In the genomic region with DNA sequence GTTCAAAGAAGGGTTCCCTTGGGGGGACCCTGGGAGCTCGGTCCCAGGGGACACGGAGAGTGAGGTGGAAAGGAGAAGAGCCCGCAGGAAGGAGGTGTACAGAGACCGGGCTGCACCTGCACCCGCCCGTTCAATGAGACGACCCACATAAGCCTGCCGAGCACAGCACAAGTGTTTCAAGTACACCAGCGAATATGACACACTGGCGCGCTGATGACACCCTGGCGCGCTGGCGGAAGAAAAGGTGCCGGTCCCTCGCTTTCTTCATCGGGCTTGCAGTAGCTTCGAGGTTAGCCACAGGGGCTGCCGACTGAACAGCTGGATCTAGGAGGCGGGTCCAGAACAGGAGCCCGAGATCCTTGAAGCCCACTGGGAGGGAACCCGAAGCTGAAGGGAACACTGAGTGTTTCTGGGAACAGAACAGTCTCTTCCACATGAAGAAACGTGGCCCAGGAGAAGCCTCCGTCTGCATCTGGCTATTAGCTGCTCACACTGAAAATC, we compare ENCODE assay signal across 7 cellular contexts. TPM values are rescaled to one million over a fixed set of nuclear protein-coding genes. Genes with fewer than 3 reads are reported as not detected.
DNase-seq lines count a peak whose midpoint lies in the region; ATAC-seq, FAIRE-seq and TF ChIP-seq lines count a peak whose summit lies in the region.

No MANE protein-coding gene starts in this region.

- POLR2A ChIA-PET in HCT116 (lab: Charles Lee): interaction anchor here (1.4 kb wide), 1 partner anchor 10 kb away, joined by 3 read pairs; no protein-coding TSS in a partner anchor

- intact Hi-C loops in HCT116 (cut with micrococcal nuclease): loop anchor here (5.0 to 10.0 kb wide), 2 partner anchors 104 to 178 kb away; no protein-coding TSS in a partner anchor

- 0 out of 2 replicates have a peak, but pooled peaks cover 5% of the 10 kb centered on the region for H3F3A ChIP-seq in SU-DHL-6 (ENCODE audit: insufficient read depth)

- H3K27ac ChIP-seq in HCT116 (ENCODE audit: low read depth, low read length): peak overlapping the region; percentile 77
- H3K27ac ChIP-seq in SU-DHL-6 (ENCODE audit: low read depth, low read length): no peak overlapping the region
- peak overlapping the region in 7 of 21 experiments; percentile 69 to 85 (median 81) for H3K27ac ChIP-seq in skin epidermis

- no peaks in the 10 kb centered on the region for H3K9me3 ChIP-seq in HCT116 (ENCODE audit: control insufficient read depth in 1 of 2, insufficient read depth in 1 of 2, low read depth in 1 of 2, low read length in 2 of 2)
- no peaks in the 10 kb centered on the region for H3K9me3 ChIP-seq in SU-DHL-6 (ENCODE audit: insufficient read depth, low read length)

- H3K4me2 ChIP-seq in HCT116 (ENCODE audit: low read length): peak overlapping the region; percentile 99
- peak overlapping the region; percentile 73 for H3K4me2 ChIP-seq in SU-DHL-6 (ENCODE audit: low read depth, low read length, poor library complexity, severe bottlenecking)

- BruUV-seq in HCT116 (replicated peaks; lab: Mats Ljungman, UMichigan): no TSS peak

- TF ChIP-seq CTCF in HCT116 (IDR thresholded peaks at IDR 0.05 in 2 of 3, conservative IDR thresholded peaks at IDR 0.05 in 1 of 3; ENCODE audit: borderline replicate concordance in 1 of 3, insufficient read depth in 1 of 3, low read depth in 2 of 3, low read length in 2 of 3) (no peak), SU-DHL-6 (IDR thresholded peaks at IDR 0.05; ENCODE audit: insufficient read depth, low read length, poor library complexity, severe bottlenecking) (no peak), fibroblast of mammary gland (conservative IDR thresholded peaks at IDR 0.05; ENCODE audit: control insufficient read depth, insufficient read depth, low read depth, low read length) (no peak)

- no peak for ATAC-seq in HCT116
- no peak for ATAC-seq in GM21423 (IDR thresholded peaks at IDR 0.05; ENCODE audit: unreplicated experiment)

- peaks cover 4% of the 10 kb centered on the region; the same call in 1 of the 2 replicates for H4K20me1 ChIP-seq in HCT116 (ENCODE audit: insufficient read depth)
- H4K20me1 ChIP-seq in SU-DHL-6 (ENCODE audit: low read depth, low read length): no peaks in the 10 kb centered on the region

- CTCF ChIA-PET in HCT116 (lab: Charles Lee): interaction anchor here (0.5 to 1.5 kb wide), 2 partner anchors 105 to 185 kb away, joined by 4 to 5 read pairs; no protein-coding TSS in a partner anchor

- H3K4me3 ChIP-seq in HCT116 (replicated peaks in 1 of 2; ENCODE audit: low read depth in 1 of 2, low read length in 2 of 2): peak overlapping the region; percentile 70 to 90
- H3K4me3 ChIP-seq in SU-DHL-6 (ENCODE audit: insufficient read depth, low read length, poor library complexity, severe bottlenecking): peak overlapping the region; percentile 88
- H3K4me3 ChIP-seq in fibroblast of mammary gland (ENCODE audit: control insufficient read depth, low read depth, low read length): peak overlapping the region; percentile 76
- H3K4me3 ChIP-seq in skin epidermis: peak overlapping the region; percentile 49 to 71 (median 62)

- H3K27me3 ChIP-seq in HCT116 (ENCODE audit: insufficient read depth, low read length): no peaks in the 10 kb centered on the region
- no peaks in the 10 kb centered on the region for H3K27me3 ChIP-seq in SU-DHL-6 (ENCODE audit: low read length)

- no peak for TF ChIP-seq RAD21 in HCT116 (IDR thresholded peaks at IDR 0.05; ENCODE audit: low read depth)

- no peaks in the 10 kb centered on the region for H3K9me2 ChIP-seq in HCT116 (ENCODE audit: insufficient read depth)
- no peaks in the 10 kb centered on the region for H3K9me2 ChIP-seq in SU-DHL-6 (replicated peaks; ENCODE audit: insufficient read depth, low read length)

- no peak for FAIRE-seq in urothelium cell line (lab: Jason Lieb, UNC)

- no peak for TF ChIP-seq POLR2A in HCT116 (IDR thresholded peaks at IDR 0.05; ENCODE audit: borderline replicate concordance, extremely low read depth, insufficient read depth, insufficient read length)

- H2AFZ ChIP-seq in HCT116 (ENCODE audit: low read depth, low read length, poor library complexity, severe bottlenecking) (no peak overlapping the region), SU-DHL-6 (ENCODE audit: low read depth, low read length, severe bottlenecking) (no peak overlapping the region)

- H3K9ac ChIP-seq in HCT116 (ENCODE audit: low read length): peak overlapping the region; percentile 80
- peak overlapping the region; percentile 75 for H3K9ac ChIP-seq in SU-DHL-6 (ENCODE audit: low read length)

- H3K36me3 ChIP-seq in HCT116 (ENCODE audit: control insufficient read depth in 1 of 2, insufficient read depth in 2 of 2, low read length in 2 of 2): peaks cover 8 to 27% of the 10 kb centered on the region in 2 experiments
- H3K36me3 ChIP-seq in SU-DHL-6 (ENCODE audit: low read length): no peaks in the 10 kb centered on the region

- RAD21 ChIA-PET in HCT116 (lab: Charles Lee; ENCODE audit: low non-redundant PET in 1 of 2, low total read pairs in 2 of 2, uncharacterized antibody in 2 of 2, unreplicated experiment in 2 of 2): no interaction called here

- H3K4me1 ChIP-seq in HCT116 (ENCODE audit: control insufficient read depth in 1 of 2, insufficient read depth in 2 of 2, low read length in 2 of 2): peaks cover 6 to 18% of the 10 kb centered on the region in 2 experiments; a peak in 3 of 4 replicates

- H3K79me2 ChIP-seq in HCT116 (ENCODE audit: insufficient read depth, low read length) (peaks cover 39% of the 10 kb centered on the region), SU-DHL-6 (ENCODE audit: insufficient read depth, low read length) (peaks cover 16% of the 10 kb centered on the region)

- DNase-seq in HCT116 (ENCODE audit: low read depth, low spot score) (no peak), fibroblast of mammary gland (ENCODE audit: low read depth) (no peak), urothelium cell line (ENCODE audit: low spot score) (no peak)
- DNase-seq in NK-92 treated with Interleukin-12 subunit alpha and Interleukin-12 subunit beta, amount 100 ng/mL, for 24 hours (lab: John Stamatoyannopoulos, UW): no peak

TF ChIP-seq in HCT116, 20 proteins besides CTCF, POLR2A, EP300 and RAD21:
- no peak for TF ChIP-seq ZNF274 (IDR thresholded peaks at IDR 0.05; ENCODE audit: low read depth, low read length)
- TF ChIP-seq EGR1 (IDR thresholded peaks at IDR 0.05; ENCODE audit: low read depth): no peak
- TF ChIP-seq, protein P1, sequence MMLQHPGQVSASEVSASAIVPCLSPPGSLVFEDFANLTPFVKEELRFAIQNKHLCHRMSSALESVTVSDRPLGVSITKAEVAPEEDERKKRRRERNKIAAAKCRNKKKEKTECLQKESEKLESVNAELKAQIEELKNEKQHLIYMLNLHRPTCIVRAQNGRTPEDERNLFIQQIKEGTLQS (IDR thresholded peaks at IDR 0.05): no peak
- TF ChIP-seq SP1 (IDR thresholded peaks at IDR 0.05; ENCODE audit: low read depth): no peak
- TF ChIP-seq POLR2AphosphoS5 (IDR thresholded peaks at IDR 0.05; ENCODE audit: low read depth, low read length): no peak
- no peak for TF ChIP-seq CEBPB (IDR thresholded peaks at IDR 0.05; ENCODE audit: low read depth)
- TF ChIP-seq, protein P2, sequence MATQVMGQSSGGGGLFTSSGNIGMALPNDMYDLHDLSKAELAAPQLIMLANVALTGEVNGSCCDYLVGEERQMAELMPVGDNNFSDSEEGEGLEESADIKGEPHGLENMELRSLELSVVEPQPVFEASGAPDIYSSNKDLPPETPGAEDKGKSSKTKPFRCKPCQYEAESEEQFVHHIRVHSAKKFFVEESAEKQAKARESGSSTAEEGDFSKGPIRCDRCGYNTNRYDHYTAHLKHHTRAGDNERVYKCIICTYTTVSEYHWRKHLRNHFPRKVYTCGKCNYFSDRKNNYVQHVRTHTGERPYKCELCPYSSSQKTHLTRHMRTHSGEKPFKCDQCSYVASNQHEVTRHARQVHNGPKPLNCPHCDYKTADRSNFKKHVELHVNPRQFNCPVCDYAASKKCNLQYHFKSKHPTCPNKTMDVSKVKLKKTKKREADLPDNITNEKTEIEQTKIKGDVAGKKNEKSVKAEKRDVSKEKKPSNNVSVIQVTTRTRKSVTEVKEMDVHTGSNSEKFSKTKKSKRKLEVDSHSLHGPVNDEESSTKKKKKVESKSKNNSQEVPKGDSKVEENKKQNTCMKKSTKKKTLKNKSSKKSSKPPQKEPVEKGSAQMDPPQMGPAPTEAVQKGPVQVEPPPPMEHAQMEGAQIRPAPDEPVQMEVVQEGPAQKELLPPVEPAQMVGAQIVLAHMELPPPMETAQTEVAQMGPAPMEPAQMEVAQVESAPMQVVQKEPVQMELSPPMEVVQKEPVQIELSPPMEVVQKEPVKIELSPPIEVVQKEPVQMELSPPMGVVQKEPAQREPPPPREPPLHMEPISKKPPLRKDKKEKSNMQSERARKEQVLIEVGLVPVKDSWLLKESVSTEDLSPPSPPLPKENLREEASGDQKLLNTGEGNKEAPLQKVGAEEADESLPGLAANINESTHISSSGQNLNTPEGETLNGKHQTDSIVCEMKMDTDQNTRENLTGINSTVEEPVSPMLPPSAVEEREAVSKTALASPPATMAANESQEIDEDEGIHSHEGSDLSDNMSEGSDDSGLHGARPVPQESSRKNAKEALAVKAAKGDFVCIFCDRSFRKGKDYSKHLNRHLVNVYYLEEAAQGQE (IDR thresholded peaks at IDR 0.05; ENCODE audit: low read depth): no peak

RNA-seq across cellular contexts. Expression of a gene that starts 1.4 kb away (rescaled TPM):
- 127 TPM for total RNA-seq in HCT116 (2021; ENCODE audit: unreplicated experiment)
- polyA plus RNA-seq in HCT116 (2012): 118 and 119 TPM in 2 replicates

RNA-seq across cellular contexts. Expression of a gene that starts 47.7 kb away (rescaled TPM):
- 36.2 TPM for total RNA-seq in HCT116 (2021; ENCODE audit: unreplicated experiment)
- polyA plus RNA-seq in HCT116 (2012): 20.9 and 21.7 TPM in 2 replicates
